7 cellular contexts compared by ENCODE assay signal in genomic region chr2:47173986-47174730, GRCh38. TPM values are rescaled to one million over a fixed set of nuclear protein-coding genes. Genes with fewer than 3 reads are reported as not detected.
DNase-seq lines count a peak whose midpoint lies in the region; ATAC-seq and TF ChIP-seq lines count a peak whose summit lies in the region.

No MANE protein-coding gene starts in this region.

- TF ChIP-seq CTCF in HFFc6 (IDR thresholded peaks at IDR 0.05), result no peak
- TF ChIP-seq CTCF in WTC11 (IDR thresholded peaks at IDR 0.05), result no peak
- TF ChIP-seq CTCF in glutamatergic neuron (IDR thresholded peaks at IDR 0.05; ENCODE audit: partially characterized antibody, unreplicated experiment), result no peak

- peak overlapping the region; percentile 94 for H3K27ac Mint-ChIP-seq in HFFc6
- no peak overlapping the region for H3K27ac Mint-ChIP-seq in WTC11
- H3K27ac Mint-ChIP-seq in glutamatergic neuron (ENCODE audit: unreplicated experiment), result peak overlapping the region; percentile 99
- H3K27ac Mint-ChIP-seq in stimulated activated effector memory CD8-positive, alpha-beta T cell treated with anti-CD3 and anti-CD28 coated beads, Interleukin-12 subunit alpha, Interleukin-12 subunit beta, amount 100 ng/mL, for 72 hours, result peak overlapping the region; percentile 100

- H3K27me3 Mint-ChIP-seq in HFFc6 (ENCODE audit: insufficient read depth) (peaks cover 23% of the 10 kb centered on the region), WTC11 (ENCODE audit: low read depth) (peaks cover 3% of the 10 kb centered on the region; the same call in 1 of the 2 replicates), glutamatergic neuron (ENCODE audit: unreplicated experiment) (peaks cover 22% of the 10 kb centered on the region)

- peaks cover 58% of the 10 kb centered on the region for H3K4me1 Mint-ChIP-seq in HFFc6 (ENCODE audit: low read depth)
- peaks cover 75% of the 10 kb centered on the region for H3K4me1 Mint-ChIP-seq in WTC11
- H3K4me1 Mint-ChIP-seq in glutamatergic neuron (ENCODE audit: low read depth, unreplicated experiment), result peaks cover 39% of the 10 kb centered on the region
- H3K4me1 Mint-ChIP-seq in stimulated activated effector memory CD8-positive, alpha-beta T cell treated with anti-CD3 and anti-CD28 coated beads, Interleukin-12 subunit alpha, Interleukin-12 subunit beta, amount 100 ng/mL, for 72 hours, result peaks cover 73% of the 10 kb centered on the region

- CTCF ChIA-PET in WTC11 (lab: Charles Lee), result no interaction called here

- POLR2A ChIA-PET in WTC11 (lab: Charles Lee), result no interaction called here

- no peak for ATAC-seq in WTC11
- ATAC-seq in stimulated activated effector memory CD8-positive, alpha-beta T cell treated with anti-CD3 and anti-CD28 coated beads, Interleukin-12 subunit alpha, Interleukin-12 subunit beta, amount 100 ng/mL, for 72 hours, result no peak
- ATAC-seq in HG03342 (IDR thresholded peaks at IDR 0.05; ENCODE audit: unreplicated experiment), result no peak

- H3K36me3 Mint-ChIP-seq in HFFc6 (ENCODE audit: low read depth) (peaks cover 62% of the 10 kb centered on the region), WTC11 (peaks cover 34% of the 10 kb centered on the region), glutamatergic neuron (ENCODE audit: unreplicated experiment) (peaks cover 7% of the 10 kb centered on the region)
- peaks cover 79% of the 10 kb centered on the region for H3K36me3 Mint-ChIP-seq in stimulated activated effector memory CD8-positive, alpha-beta T cell treated with anti-CD3 and anti-CD28 coated beads, Interleukin-12 subunit alpha, Interleukin-12 subunit beta, amount 100 ng/mL, for 72 hours

- H3K9me3 Mint-ChIP-seq in HFFc6 (peaks cover 13% of the 10 kb centered on the region), WTC11 (no peaks in the 10 kb centered on the region), glutamatergic neuron (ENCODE audit: unreplicated experiment) (peaks cover 22% of the 10 kb centered on the region)
- H3K9me3 Mint-ChIP-seq in stimulated activated effector memory CD8-positive, alpha-beta T cell treated with anti-CD3 and anti-CD28 coated beads, Interleukin-12 subunit alpha, Interleukin-12 subunit beta, amount 100 ng/mL, for 72 hours, result no peaks in the 10 kb centered on the region

- DNase-seq in HFFc6 (no peak), WTC11 (ENCODE audit: low spot score) (no peak), glutamatergic neuron (peak; percentile 21), AG08396 (ENCODE audit: low spot score) (no peak)
- no peak for DNase-seq in stimulated activated effector memory CD8-positive, alpha-beta T cell treated with anti-CD3 and anti-CD28 coated beads, Interleukin-12 subunit alpha, Interleukin-12 subunit beta, amount 100 ng/mL, for 72 hours (ENCODE audit: low spot score in 2 of 2)
- DNase-seq in stimulated activated CD4-positive, alpha-beta T cell treated with anti-CD3 and anti-CD28 coated beads, Interleukin-12 subunit alpha, Interleukin-12 subunit beta, amount 100 ng/mL, for 4 hours, result no peak

- H3K4me3 Mint-ChIP-seq in HFFc6, result peak overlapping the region; percentile 97
- H3K4me3 Mint-ChIP-seq in WTC11, result peak overlapping the region; percentile 92
- H3K4me3 Mint-ChIP-seq in glutamatergic neuron (ENCODE audit: unreplicated experiment), result peak overlapping the region; percentile 100
- H3K4me3 Mint-ChIP-seq in stimulated activated effector memory CD8-positive, alpha-beta T cell treated with anti-CD3 and anti-CD28 coated beads, Interleukin-12 subunit alpha, Interleukin-12 subunit beta, amount 100 ng/mL, for 72 hours, result peak overlapping the region; percentile 100

TF ChIP-seq in WTC11, 78 proteins besides CTCF, POLR2A, EP300 and RAD21:
- TF ChIP-seq NFATC4 (CRISPR knock-in tag; IDR thresholded peaks at IDR 0.05) (no peak), TEAD1 (CRISPR knock-in tag; IDR thresholded peaks at IDR 0.05) (no peak), MLX (CRISPR knock-in tag; IDR thresholded peaks at IDR 0.05) (no peak), CREM (CRISPR knock-in tag; IDR thresholded peaks at IDR 0.05) (no peak), NR2C2 (CRISPR knock-in tag; IDR thresholded peaks at IDR 0.05) (no peak), ZNF532 (CRISPR knock-in tag; IDR thresholded peaks at IDR 0.05; ENCODE audit: borderline replicate concordance) (no peak), KAT7 (CRISPR knock-in tag; IDR thresholded peaks at IDR 0.05; ENCODE audit: borderline replicate concordance) (no peak), JUN (CRISPR knock-in tag; IDR thresholded peaks at IDR 0.05) (no peak)

RNA-seq across cellular contexts. Expression of gene CALM2, which starts 2.2 kb away (rescaled TPM):
- total RNA-seq in HFFc6 (2021; fragmentation: NEBNext Ultra II Directional; extraction: Animal tissue kit (Norgen Biotek cat#: 25700)), result 1,000 to 10,000 TPM; 1,006 to 1,273 (median 1,121) TPM
- 378 to 418 TPM (median 391 TPM) in 3 replicates for total RNA-seq in WTC11 (2021)
- 1,225 TPM for total RNA-seq in glutamatergic neuron (ENCODE audit: unreplicated experiment)

RNA-seq across cellular contexts. Expression of gene STPG4, which starts 19.1 kb away (rescaled TPM):
- total RNA-seq in HFFc6 (2021; fragmentation: NEBNext Ultra II Directional; extraction: Animal tissue kit (Norgen Biotek cat#: 25700)), result under 1 TPM in 3 of 6 experiments, not detected in 3; 0.19 to 0.40 (median 0.25) TPM
- not detected in 3 replicates for total RNA-seq in WTC11 (2021)
- total RNA-seq in glutamatergic neuron (ENCODE audit: unreplicated experiment), result 1.3 TPM
